ENCODE assay signal across 2 cellular contexts in genomic region chr1:223775054-223775453, GRCh38.
TF ChIP-seq lines count a peak whose summit lies in the region.

No MANE protein-coding gene starts in this region.

TF ChIP-seq in SK-N-SH, 30 proteins besides CTCF, POLR2A, EP300 and RAD21 (continued from another document):
- TF ChIP-seq REST (IDR thresholded peaks at IDR 0.05; ENCODE audit: low read depth, low read length) = no peak
- peak; percentile 5; the same call in 1 of the 2 replicates for TF ChIP-seq FOSL2 (IDR thresholded peaks at IDR 0.05; ENCODE audit: borderline replicate concordance, low read depth)

TF ChIP-seq in SK-N-SH treated with all-trans-retinoic acid at 6 μM for 48 hours, 23 proteins besides CTCF, POLR2A, EP300 and RAD21 (continued from another document):
- TF ChIP-seq ZNF70 (CRISPR knock-in tag; IDR thresholded peaks at IDR 0.05) (no peak), RARB (CRISPR knock-in tag; IDR thresholded peaks at IDR 0.05) (no peak), TOX (CRISPR knock-in tag; IDR thresholded peaks at IDR 0.05; ENCODE audit: borderline replicate concordance) (no peak), OSR1 (CRISPR knock-in tag; IDR thresholded peaks at IDR 0.05) (no peak), CREB5 (CRISPR knock-in tag; IDR thresholded peaks at IDR 0.05; ENCODE audit: low read depth) (no peak), SNAI2 (CRISPR knock-in tag; IDR thresholded peaks at IDR 0.05) (no peak), ZC3H10 (CRISPR knock-in tag; IDR thresholded peaks at IDR 0.05) (no peak), TSHZ2 (CRISPR knock-in tag; IDR thresholded peaks at IDR 0.05) (no peak), POU6F1 (CRISPR knock-in tag; IDR thresholded peaks at IDR 0.05; ENCODE audit: borderline replicate concordance, low read depth) (no peak), ESRRG (CRISPR knock-in tag; IDR thresholded peaks at IDR 0.05) (no peak), GLIS3 (CRISPR knock-in tag; IDR thresholded peaks at IDR 0.05) (no peak), BACH2 (CRISPR knock-in tag; IDR thresholded peaks at IDR 0.05; ENCODE audit: borderline replicate concordance) (no peak), ZFP3 (CRISPR knock-in tag; IDR thresholded peaks at IDR 0.05) (no peak), PPARA (CRISPR knock-in tag; IDR thresholded peaks at IDR 0.05; ENCODE audit: borderline replicate concordance) (no peak), ISL1 (CRISPR knock-in tag; IDR thresholded peaks at IDR 0.05) (no peak), ZNF565 (CRISPR knock-in tag; conservative IDR thresholded peaks at IDR 0.05; ENCODE audit: low read depth) (no peak)
